19 cellular contexts compared by ENCODE assay signal in the genomic region with DNA sequence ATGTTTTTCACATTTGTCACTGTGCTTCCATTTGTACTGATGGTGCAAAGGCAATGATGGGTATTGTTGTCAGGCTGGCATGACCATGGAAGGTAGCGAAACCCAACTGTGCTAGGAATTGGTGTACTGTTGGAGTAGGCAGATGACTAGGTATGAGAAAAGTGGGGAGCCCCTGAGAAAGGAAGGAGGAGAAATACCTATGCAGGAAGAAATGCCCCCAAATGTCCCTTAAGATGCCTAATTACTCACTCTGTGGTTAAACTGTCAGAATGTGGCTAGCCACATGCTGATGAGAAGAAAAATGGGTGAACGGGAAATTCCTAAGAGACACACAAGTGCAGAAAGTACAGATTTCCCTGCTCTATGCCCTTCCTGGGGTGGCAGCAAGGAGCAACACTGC.
A peak's percentile ranks its signal among the peaks of the same experiment; 100 is the strongest.
DNase-seq lines count a peak whose midpoint lies in the region; ATAC-seq, FAIRE-seq and TF ChIP-seq lines count a peak whose summit lies in the region.
"Had no signal": no experiment of that assay in that cellular context is flagged by ENCODE, and none has a peak within 500 bp of the region (broad histone marks: within the 10 kb centered on the region; RNA-seq: fewer than 3 reads in every experiment).

No MANE protein-coding gene starts in this region.

- TF ChIP-seq CTCF in KMS-11 (conservative IDR thresholded peaks at IDR 0.05; ENCODE audit: low read depth, low read length) (no peak), astrocyte (IDR thresholded peaks at IDR 0.05; ENCODE audit: insufficient read depth, low read depth, low read length) (no peak)

- H4K20me1 ChIP-seq in KMS-11 (ENCODE audit: insufficient read depth) (no peaks in the 10 kb centered on the region), astrocyte (ENCODE audit: insufficient read depth, low read length) (no peaks in the 10 kb centered on the region)

- no peaks in the 10 kb centered on the region for H3K4me1 Mint-ChIP-seq in astrocyte (ENCODE audit: low read depth, unreplicated experiment)
- H3K4me1 Mint-ChIP-seq: CD14-positive monocyte had no signal

- no peaks in the 10 kb centered on the region for H3K79me2 ChIP-seq in KMS-11 (ENCODE audit: insufficient read depth, low read depth)
- no peaks in the 10 kb centered on the region for H3K79me2 ChIP-seq in astrocyte (ENCODE audit: insufficient read depth, low read length)

- peak overlapping the region; percentile 36; the same call in 1 of the 2 replicates for H2AFZ ChIP-seq in KMS-11 (ENCODE audit: low read depth)
- H2AFZ ChIP-seq in astrocyte (ENCODE audit: low read depth, low read length) = no peak overlapping the region

- H3K27me3 ChIP-seq in KMS-11 (ENCODE audit: insufficient read depth, low read depth) (no peaks in the 10 kb centered on the region), astrocyte (ENCODE audit: insufficient read depth, low read length) (no peaks in the 10 kb centered on the region)
- H3K27me3 ChIP-seq: SJSA1 had no signal

- DNase-seq in activated naive CD4-positive, alpha-beta T cell treated with anti-CD3 and anti-CD28 coated beads, Interleukin-2, amount 50 U/mL, for 72 hours (ENCODE audit: low spot score in 2 of 2) = no peak
- no peak for DNase-seq in activated naive CD4-positive, alpha-beta T cell (lab: John Stamatoyannopoulos, UW)
- peak; percentile 14 for DNase-seq in astrocyte (ENCODE audit: low read depth)
- DNase-seq in urothelium cell line (ENCODE audit: low spot score) = peak; percentile 40
- DNase-seq in NCI-H1092 (lab: John Stamatoyannopoulos, UW) = no peak
- no peak for DNase-seq in activated gamma-delta T cell treated with Interleukin-2 at 50 U/mL for 16 hours
- DNase-seq: COR-L47; NCI-H146; NCI-H2081 treated with DMSO at 0.1 percent for 48 hours; NCI-H2227 treated with DMSO at 0.1 percent for 48 hours; NCI-H526 treated with DMSO at 0.1 percent for 48 hours; NK-92 treated with Interleukin-12 subunit alpha and Interleukin-12 subunit beta, amount 100 ng/mL, for 24 hours; OCI-M1 had no signal

- no peak overlapping the region for H3K27ac Mint-ChIP-seq in activated naive CD4-positive, alpha-beta T cell treated with anti-CD3 and anti-CD28 coated beads, Interleukin-2, amount 50 U/mL, for 72 hours
- no peak overlapping the region for H3K27ac Mint-ChIP-seq in astrocyte (ENCODE audit: unreplicated experiment)
- H3K27ac Mint-ChIP-seq: CD14-positive monocyte had no signal

- H3K27me3 Mint-ChIP-seq in astrocyte (ENCODE audit: low read depth, unreplicated experiment) = no peaks in the 10 kb centered on the region

- no peak overlapping the region for H3K4me3 ChIP-seq in KMS-11 (IDR thresholded peaks at IDR 0.05; ENCODE audit: insufficient read depth, low read depth, low read length)
- H3K4me3 ChIP-seq in astrocyte (ENCODE audit: insufficient read depth, low read depth, low read length) = no peak overlapping the region
- H3K4me3 ChIP-seq: SJSA1 had no signal

- H3K27ac ChIP-seq in KMS-11 (peak overlapping the region; percentile 99), astrocyte (ENCODE audit: low read depth, low read length) (no peak overlapping the region)
- H3K27ac ChIP-seq: SJSA1 had no signal

- peak overlapping the region; percentile 92 for H3K4me2 ChIP-seq in KMS-11
- peak overlapping the region; percentile 13 for H3K4me2 ChIP-seq in astrocyte (ENCODE audit: low read length)

- peaks cover 0 to 26% of the 10 kb centered on the region in 2 donors for H3K9me3 Mint-ChIP-seq in activated naive CD4-positive, alpha-beta T cell treated with anti-CD3 and anti-CD28 coated beads, Interleukin-2, amount 50 U/mL, for 72 hours
- peaks cover 15% of the 10 kb centered on the region for H3K9me3 Mint-ChIP-seq in astrocyte (ENCODE audit: unreplicated experiment)

- H3K4me3 Mint-ChIP-seq in astrocyte (ENCODE audit: unreplicated experiment) = no peak overlapping the region
- H3K4me3 Mint-ChIP-seq: CD14-positive monocyte had no signal

- H3K36me3 ChIP-seq in KMS-11 (ENCODE audit: insufficient read depth) = no peaks in the 10 kb centered on the region
- H3K36me3 ChIP-seq in astrocyte (ENCODE audit: insufficient read depth, low read length) = no peaks in the 10 kb centered on the region
- H3K36me3 ChIP-seq: SJSA1 had no signal

- peak overlapping the region; percentile 70; the same call in 1 of the 2 replicates for H3K9ac ChIP-seq in KMS-11
- no peak overlapping the region for H3K9ac ChIP-seq in astrocyte (ENCODE audit: low read length)

- FAIRE-seq in astrocyte (lab: Jason Lieb, UNC) = no peak
- peak; percentile 74 for FAIRE-seq in urothelium cell line (lab: Jason Lieb, UNC)
- FAIRE-seq: A204.1, H1 had no signal

- H3K36me3 Mint-ChIP-seq in activated naive CD4-positive, alpha-beta T cell treated with anti-CD3 and anti-CD28 coated beads, Interleukin-2, amount 50 U/mL, for 72 hours = no peaks in the 10 kb centered on the region
- no peaks in the 10 kb centered on the region for H3K36me3 Mint-ChIP-seq in astrocyte (ENCODE audit: low read depth, unreplicated experiment)
- H3K36me3 Mint-ChIP-seq: CD14-positive monocyte had no signal

- H3K4me1 ChIP-seq in KMS-11 (ENCODE audit: low read depth, poor library complexity, severe bottlenecking) (peaks cover 81% of the 10 kb centered on the region), astrocyte (ENCODE audit: insufficient read depth, low read length) (peaks cover 12% of the 10 kb centered on the region)
- H3K4me1 ChIP-seq: SJSA1 had no signal

- H3K9me3 ChIP-seq in astrocyte (ENCODE audit: insufficient read depth, low read depth, low read length) = no peaks in the 10 kb centered on the region

- peak; percentile 55 to 58 for ATAC-seq in activated naive CD4-positive, alpha-beta T cell treated with anti-CD3 and anti-CD28 coated beads, Interleukin-2, amount 50 U/mL, for 72 hours
- ATAC-seq in GM18511 (IDR thresholded peaks at IDR 0.05; ENCODE audit: unreplicated experiment) = no peak

Comparison
In these comparisons a context has a peak if more than half of its experiments do, and no peak if none do; other contexts are left out.
1. DNase-seq: peak in astrocyte (single experiment) and urothelium cell line (single experiment); none in activated naive CD4-positive, alpha-beta T cell treated with anti-CD3 and anti-CD28 coated beads, Interleukin-2, amount 50 U/mL, for 72 hours (0 of 2), activated naive CD4-positive, alpha-beta T cell (0 of 4), NCI-H1092 (single experiment) and activated gamma-delta T cell treated with Interleukin-2 at 50 U/mL for 16 hours (single experiment).